ENCODE assay signal across 12 cellular contexts in genomic region chr9:128251701-128252100, GRCh38. TPM values are rescaled to one million over a fixed set of nuclear protein-coding genes. Genes with fewer than 3 reads are reported as not detected.
DNase-seq lines count a peak whose midpoint lies in the region; ATAC-seq and TF ChIP-seq lines count a peak whose summit lies in the region.
"Had no signal": no experiment of that assay in that cellular context is flagged by ENCODE, and none has a peak within 500 bp of the region (broad histone marks: within the 10 kb centered on the region; RNA-seq: fewer than 3 reads in every experiment).

No MANE protein-coding gene starts in this region.

- intact Hi-C loops in right lobe of liver (cut with DNase I) (no loop called here), left lung (cut with DNase I) (no loop called here)
- intact Hi-C loops in activated T-helper 1 cell treated with anti-CD3 and anti-CD28 coated beads, Interleukin-12 subunit alpha, Interleukin-12 subunit beta, Interleukin-2, Interleukin-4 antibody, amounts not matched to agents 30 ng/mL and 10 ng/mL and 1 ng/mL, durations not matched to agents 14 hours and 24 hours and 36 hours (cut with micrococcal nuclease) = no loop called here

- peaks cover 24% of the 10 kb centered on the region for H3K27me3 Mint-ChIP-seq in activated T-helper 1 cell treated with anti-CD3 and anti-CD28 coated beads, Interleukin-12 subunit alpha, Interleukin-12 subunit beta, Interleukin-2, Interleukin-4 antibody, amounts not matched to agents 30 ng/mL and 10 ng/mL and 1 ng/mL, durations not matched to agents 14 hours and 24 hours and 36 hours (ENCODE audit: insufficient read depth)
- H3K27me3 Mint-ChIP-seq in type B pancreatic cell = no peaks in the 10 kb centered on the region

- H3K4me1 Mint-ChIP-seq in activated T-helper 1 cell treated with anti-CD3 and anti-CD28 coated beads, Interleukin-12 subunit alpha, Interleukin-12 subunit beta, Interleukin-2, Interleukin-4 antibody, amounts not matched to agents 30 ng/mL and 10 ng/mL and 1 ng/mL, durations not matched to agents 14 hours and 24 hours and 36 hours (ENCODE audit: low read depth) = peaks cover 5% of the 10 kb centered on the region
- peaks cover 19% of the 10 kb centered on the region for H3K4me1 Mint-ChIP-seq in type B pancreatic cell (ENCODE audit: unreplicated experiment)

- H3K36me3 ChIP-seq in liver (ENCODE audit: control insufficient read depth in 4 of 4, insufficient read depth in 3 of 4, low read depth in 1 of 4, low read length in 3 of 4) = peaks cover 0 to 2% (median 0%) of the 10 kb centered on the region in 4 donors
- peaks cover 0 to 2% (median under 1%) of the 10 kb centered on the region in 4 donors for H3K36me3 ChIP-seq in right lobe of liver
- peaks cover 0 to 14% of the 10 kb centered on the region in 2 donors for H3K36me3 ChIP-seq in left lung
- no peaks in the 10 kb centered on the region for H3K36me3 ChIP-seq in effector memory CD4-positive, alpha-beta T cell (ENCODE audit: control insufficient read depth, insufficient read depth, low read length)

- TF ChIP-seq CTCF in liver (IDR thresholded peaks at IDR 0.05; ENCODE audit: low read depth, low read length, missing input control) (no peak), right lobe of liver (IDR thresholded peaks at IDR 0.05) (no peak), fibroblast of villous mesenchyme (IDR thresholded peaks at IDR 0.05; ENCODE audit: insufficient read depth, low read depth, low read length) (no peak), type B pancreatic cell (conservative IDR thresholded peaks at IDR 0.05) (no peak), left lung (IDR thresholded peaks at IDR 0.05) (no peak)

- ATAC-seq in right lobe of liver (no peak), left lung (no peak)

- DNase-seq in right lobe of liver (no peak), fibroblast of villous mesenchyme (ENCODE audit: low read depth) (peak; percentile 78), type B pancreatic cell (ENCODE audit: extremely low spot score, unreplicated experiment) (no peak), NCI-H226 (no peak), left lung (no peak)
- no peak for DNase-seq in activated T-helper 1 cell treated with anti-CD3 and anti-CD28 coated beads, Interleukin-12 subunit alpha, Interleukin-12 subunit beta, Interleukin-2, Interleukin-4 antibody, amounts not matched to agents 30 ng/mL and 10 ng/mL and 1 ng/mL, durations not matched to agents 14 hours and 24 hours and 36 hours (ENCODE audit: low spot score)
- DNase-seq in effector memory CD4-positive, alpha-beta T cell = no peak
- DNase-seq: activated naive CD4-positive, alpha-beta T cell; kidney; NCI-H2081; OCI-M1 had no signal

- H3K9me3 ChIP-seq in liver (ENCODE audit: control insufficient read depth in 4 of 4, low read length in 3 of 4) = no peaks in the 10 kb centered on the region
- H3K9me3 ChIP-seq in right lobe of liver = no peaks in the 10 kb centered on the region
- no peaks in the 10 kb centered on the region for H3K9me3 ChIP-seq in left lung
- H3K9me3 ChIP-seq in effector memory CD4-positive, alpha-beta T cell (ENCODE audit: control insufficient read depth, low read length) = no peaks in the 10 kb centered on the region

- no peak overlapping the region for H3K27ac ChIP-seq in liver (ENCODE audit: low read depth in 1 of 2, low read length in 2 of 2)
- no peak overlapping the region for H3K27ac ChIP-seq in right lobe of liver
- H3K27ac ChIP-seq in left lung = no peak overlapping the region
- H3K27ac ChIP-seq in effector memory CD4-positive, alpha-beta T cell (ENCODE audit: insufficient read depth, low read length, poor library complexity, severe bottlenecking) = no peak overlapping the region

- H3K4me3 Mint-ChIP-seq in activated T-helper 1 cell treated with anti-CD3 and anti-CD28 coated beads, Interleukin-12 subunit alpha, Interleukin-12 subunit beta, Interleukin-2, Interleukin-4 antibody, amounts not matched to agents 30 ng/mL and 10 ng/mL and 1 ng/mL, durations not matched to agents 14 hours and 24 hours and 36 hours = peak overlapping the region; percentile 83
- peak overlapping the region; percentile 76 for H3K4me3 Mint-ChIP-seq in type B pancreatic cell

- H3K36me3 Mint-ChIP-seq in activated T-helper 1 cell treated with anti-CD3 and anti-CD28 coated beads, Interleukin-12 subunit alpha, Interleukin-12 subunit beta, Interleukin-2, Interleukin-4 antibody, amounts not matched to agents 30 ng/mL and 10 ng/mL and 1 ng/mL, durations not matched to agents 14 hours and 24 hours and 36 hours (ENCODE audit: low read depth) = no peaks in the 10 kb centered on the region
- H3K36me3 Mint-ChIP-seq in type B pancreatic cell = peaks cover 9% of the 10 kb centered on the region

- peaks cover 0 to 5% (median 1%) of the 10 kb centered on the region in 4 donors for H3K4me1 ChIP-seq in liver (ENCODE audit: control insufficient read depth in 4 of 4, insufficient read depth in 4 of 4, low read length in 3 of 4)
- H3K4me1 ChIP-seq in right lobe of liver = peaks cover 0 to 10% (median 0%) of the 10 kb centered on the region in 4 donors
- H3K4me1 ChIP-seq in left lung = peaks cover 9 to 19% of the 10 kb centered on the region in 2 donors
- peaks cover 14% of the 10 kb centered on the region for H3K4me1 ChIP-seq in effector memory CD4-positive, alpha-beta T cell (ENCODE audit: control insufficient read depth, insufficient read depth, low read length, poor library complexity, severe bottlenecking)

- H3K4me3 ChIP-seq in liver (ENCODE audit: low read depth in 1 of 3, low read length in 3 of 3) = no peak overlapping the region
- H3K4me3 ChIP-seq in right lobe of liver = no peak overlapping the region
- no peak overlapping the region for H3K4me3 ChIP-seq in fibroblast of villous mesenchyme (ENCODE audit: low read depth, low read length)
- H3K4me3 ChIP-seq in left lung = no peak overlapping the region
- no peak overlapping the region for H3K4me3 ChIP-seq in effector memory CD4-positive, alpha-beta T cell (ENCODE audit: insufficient read depth, low read depth, low read length, poor library complexity, severe bottlenecking)

- no peak overlapping the region for H3K27ac Mint-ChIP-seq in activated T-helper 1 cell treated with anti-CD3 and anti-CD28 coated beads, Interleukin-12 subunit alpha, Interleukin-12 subunit beta, Interleukin-2, Interleukin-4 antibody, amounts not matched to agents 30 ng/mL and 10 ng/mL and 1 ng/mL, durations not matched to agents 14 hours and 24 hours and 36 hours
- H3K27ac Mint-ChIP-seq in type B pancreatic cell = peak overlapping the region; percentile 54

- no peaks in the 10 kb centered on the region for H3K27me3 ChIP-seq in liver (ENCODE audit: control insufficient read depth in 4 of 4, insufficient read depth in 4 of 4, low read length in 3 of 4)
- H3K27me3 ChIP-seq in right lobe of liver = no peaks in the 10 kb centered on the region
- peaks cover 0 to 15% of the 10 kb centered on the region in 2 donors for H3K27me3 ChIP-seq in left lung
- H3K27me3 ChIP-seq in effector memory CD4-positive, alpha-beta T cell (replicated peaks; ENCODE audit: control insufficient read depth, insufficient read depth, low read length, poor library complexity, severe bottlenecking) = no peaks in the 10 kb centered on the region

- no peak for TF ChIP-seq POLR2A in right lobe of liver (IDR thresholded peaks at IDR 0.05)

- H3K9ac ChIP-seq in liver (ENCODE audit: low read depth in 1 of 2, low read length in 2 of 2) = no peak overlapping the region

- 88% methylated on average over 3 of the region's 3 CpGs for WGBS in liver
- WGBS in right lobe of liver (ENCODE audit: insufficient coverage, low coverage, low lambda C conversion rate, missing lambda C conversion rate) = 67% methylated on average over 1 of the region's 3 CpGs

- no peaks in the 10 kb centered on the region for H3K9me3 Mint-ChIP-seq in activated T-helper 1 cell treated with anti-CD3 and anti-CD28 coated beads, Interleukin-12 subunit alpha, Interleukin-12 subunit beta, Interleukin-2, Interleukin-4 antibody, amounts not matched to agents 30 ng/mL and 10 ng/mL and 1 ng/mL, durations not matched to agents 14 hours and 24 hours and 36 hours
- H3K9me3 Mint-ChIP-seq in type B pancreatic cell = no peaks in the 10 kb centered on the region

- no peak for TF ChIP-seq RAD21 in liver (IDR thresholded peaks at IDR 0.05)

TF ChIP-seq in liver, 16 proteins besides CTCF, POLR2A, EP300 and RAD21:
- TF ChIP-seq NR2F2 (IDR thresholded peaks at IDR 0.05) (peak; percentile 85), ATF3 (IDR thresholded peaks at IDR 0.05) (no peak)

RNA-seq across cellular contexts. Expression of gene GOLGA2, which starts 24.1 kb away (rescaled TPM):
- 10 to 100 TPM; 21.9 to 45.7 TPM for total RNA-seq in liver
- polyA plus RNA-seq in liver = 10 to 100 TPM; 14.4 to 34.0 TPM
- 10 to 100 TPM; 25.0 to 53.0 (median 35.5) TPM for total RNA-seq in right lobe of liver
- 52.3 and 53.0 TPM in 2 replicates for total RNA-seq in activated T-helper 1 cell treated with anti-CD3 and anti-CD28 coated beads, Interleukin-12 subunit alpha, Interleukin-12 subunit beta, Interleukin-2, Interleukin-4 antibody, amounts not matched to agents 30 ng/mL and 10 ng/mL and 1 ng/mL, durations not matched to agents 14 hours and 24 hours and 36 hours
- total RNA-seq in fibroblast of villous mesenchyme = 114 and 116 TPM in 2 replicates
- 91.5 and 124 TPM in 2 replicates for total RNA-seq in type B pancreatic cell (ENCODE audit: low replicate concordance)
- total RNA-seq in left lung = 100 to 1,000 TPM; 108 to 126 TPM

RNA-seq across cellular contexts. Expression of gene SWI5, which starts 24.4 kb away (rescaled TPM):
- total RNA-seq in liver = 10 to 100 TPM; 10.7 to 12.2 TPM
- polyA plus RNA-seq in liver = 10 to 100 TPM; 20.2 to 34.0 TPM
- total RNA-seq in right lobe of liver = 10 to 100 TPM; 10.8 to 17.3 (median 14.3) TPM
- 10.4 and 13.3 TPM in 2 replicates for total RNA-seq in activated T-helper 1 cell treated with anti-CD3 and anti-CD28 coated beads, Interleukin-12 subunit alpha, Interleukin-12 subunit beta, Interleukin-2, Interleukin-4 antibody, amounts not matched to agents 30 ng/mL and 10 ng/mL and 1 ng/mL, durations not matched to agents 14 hours and 24 hours and 36 hours
- 26.7 and 31.1 TPM in 2 replicates for total RNA-seq in fibroblast of villous mesenchyme
- total RNA-seq in type B pancreatic cell (ENCODE audit: low replicate concordance) = 23.0 and 25.1 TPM in 2 replicates
- total RNA-seq in left lung = 10 to 100 TPM; 16.2 to 25.6 TPM

RNA-seq across cellular contexts. Expression of gene DNM1, which starts 48.5 kb away (rescaled TPM):
- total RNA-seq in liver (1 to 10 TPM; 1.6 to 5.9 TPM), right lobe of liver (1 to 10 TPM in 4 of 6 experiments, under 1 TPM in 2; 0.43 to 3.1 (median 1.8) TPM), fibroblast of villous mesenchyme (15.5 and 36.1 TPM in 2 replicates), type B pancreatic cell (ENCODE audit: low replicate concordance) (16.3 and 112 TPM in 2 replicates), left lung (10 to 100 TPM in 1 of 2 donors, 1 to 10 TPM in 1; 9.0 to 17.2 TPM)
- under 1 TPM; 0.29 to 0.68 TPM for polyA plus RNA-seq in liver
- total RNA-seq in activated T-helper 1 cell treated with anti-CD3 and anti-CD28 coated beads, Interleukin-12 subunit alpha, Interleukin-12 subunit beta, Interleukin-2, Interleukin-4 antibody, amounts not matched to agents 30 ng/mL and 10 ng/mL and 1 ng/mL, durations not matched to agents 14 hours and 24 hours and 36 hours = 1.4 and 1.8 TPM in 2 replicates
